1 cellular context compared by ENCODE assay signal in the genomic region with DNA sequence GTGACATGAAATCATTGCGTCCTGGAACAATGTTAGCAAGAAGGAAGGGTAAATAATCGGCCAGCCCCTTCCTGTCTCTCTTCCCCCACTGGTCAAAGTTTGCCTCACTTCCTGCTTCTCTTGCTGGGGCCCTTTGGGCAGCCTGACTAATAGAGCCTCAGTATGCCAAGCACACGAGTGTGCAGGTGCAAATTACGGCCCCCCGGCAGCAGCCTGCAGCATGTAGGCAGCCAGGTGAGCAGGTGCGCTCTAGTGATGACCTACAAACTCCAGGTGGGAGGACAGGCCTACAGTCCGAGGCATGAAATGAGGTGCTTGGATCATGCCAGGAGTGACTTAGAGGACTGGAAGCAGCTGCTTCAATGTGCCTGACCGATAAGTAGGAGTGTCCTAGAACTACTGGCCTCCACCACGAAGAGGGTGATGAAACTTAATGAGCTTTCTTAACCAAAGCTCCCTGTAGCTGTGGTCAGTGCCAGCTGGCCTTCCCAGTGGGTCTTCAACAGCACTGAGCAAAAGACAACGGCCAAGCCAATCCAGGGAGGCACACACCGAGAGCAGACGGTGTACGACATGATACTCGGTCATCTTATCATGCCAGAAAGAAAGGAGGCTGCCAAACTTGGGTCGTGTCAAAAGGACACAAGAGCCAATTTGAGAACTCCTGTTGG.
TF ChIP-seq lines count a peak whose summit lies in the region.

No MANE protein-coding gene starts in this region.

TF ChIP-seq in GM23338, 12 proteins besides CTCF, POLR2A, EP300 and RAD21:
- TF ChIP-seq JUNB (IDR thresholded peaks at IDR 0.05; ENCODE audit: unreplicated experiment): no peak
- TF ChIP-seq CREB1 (CRISPR knock-in tag; IDR thresholded peaks at IDR 0.05; ENCODE audit: low read depth): no peak
- TF ChIP-seq, protein P1, sequence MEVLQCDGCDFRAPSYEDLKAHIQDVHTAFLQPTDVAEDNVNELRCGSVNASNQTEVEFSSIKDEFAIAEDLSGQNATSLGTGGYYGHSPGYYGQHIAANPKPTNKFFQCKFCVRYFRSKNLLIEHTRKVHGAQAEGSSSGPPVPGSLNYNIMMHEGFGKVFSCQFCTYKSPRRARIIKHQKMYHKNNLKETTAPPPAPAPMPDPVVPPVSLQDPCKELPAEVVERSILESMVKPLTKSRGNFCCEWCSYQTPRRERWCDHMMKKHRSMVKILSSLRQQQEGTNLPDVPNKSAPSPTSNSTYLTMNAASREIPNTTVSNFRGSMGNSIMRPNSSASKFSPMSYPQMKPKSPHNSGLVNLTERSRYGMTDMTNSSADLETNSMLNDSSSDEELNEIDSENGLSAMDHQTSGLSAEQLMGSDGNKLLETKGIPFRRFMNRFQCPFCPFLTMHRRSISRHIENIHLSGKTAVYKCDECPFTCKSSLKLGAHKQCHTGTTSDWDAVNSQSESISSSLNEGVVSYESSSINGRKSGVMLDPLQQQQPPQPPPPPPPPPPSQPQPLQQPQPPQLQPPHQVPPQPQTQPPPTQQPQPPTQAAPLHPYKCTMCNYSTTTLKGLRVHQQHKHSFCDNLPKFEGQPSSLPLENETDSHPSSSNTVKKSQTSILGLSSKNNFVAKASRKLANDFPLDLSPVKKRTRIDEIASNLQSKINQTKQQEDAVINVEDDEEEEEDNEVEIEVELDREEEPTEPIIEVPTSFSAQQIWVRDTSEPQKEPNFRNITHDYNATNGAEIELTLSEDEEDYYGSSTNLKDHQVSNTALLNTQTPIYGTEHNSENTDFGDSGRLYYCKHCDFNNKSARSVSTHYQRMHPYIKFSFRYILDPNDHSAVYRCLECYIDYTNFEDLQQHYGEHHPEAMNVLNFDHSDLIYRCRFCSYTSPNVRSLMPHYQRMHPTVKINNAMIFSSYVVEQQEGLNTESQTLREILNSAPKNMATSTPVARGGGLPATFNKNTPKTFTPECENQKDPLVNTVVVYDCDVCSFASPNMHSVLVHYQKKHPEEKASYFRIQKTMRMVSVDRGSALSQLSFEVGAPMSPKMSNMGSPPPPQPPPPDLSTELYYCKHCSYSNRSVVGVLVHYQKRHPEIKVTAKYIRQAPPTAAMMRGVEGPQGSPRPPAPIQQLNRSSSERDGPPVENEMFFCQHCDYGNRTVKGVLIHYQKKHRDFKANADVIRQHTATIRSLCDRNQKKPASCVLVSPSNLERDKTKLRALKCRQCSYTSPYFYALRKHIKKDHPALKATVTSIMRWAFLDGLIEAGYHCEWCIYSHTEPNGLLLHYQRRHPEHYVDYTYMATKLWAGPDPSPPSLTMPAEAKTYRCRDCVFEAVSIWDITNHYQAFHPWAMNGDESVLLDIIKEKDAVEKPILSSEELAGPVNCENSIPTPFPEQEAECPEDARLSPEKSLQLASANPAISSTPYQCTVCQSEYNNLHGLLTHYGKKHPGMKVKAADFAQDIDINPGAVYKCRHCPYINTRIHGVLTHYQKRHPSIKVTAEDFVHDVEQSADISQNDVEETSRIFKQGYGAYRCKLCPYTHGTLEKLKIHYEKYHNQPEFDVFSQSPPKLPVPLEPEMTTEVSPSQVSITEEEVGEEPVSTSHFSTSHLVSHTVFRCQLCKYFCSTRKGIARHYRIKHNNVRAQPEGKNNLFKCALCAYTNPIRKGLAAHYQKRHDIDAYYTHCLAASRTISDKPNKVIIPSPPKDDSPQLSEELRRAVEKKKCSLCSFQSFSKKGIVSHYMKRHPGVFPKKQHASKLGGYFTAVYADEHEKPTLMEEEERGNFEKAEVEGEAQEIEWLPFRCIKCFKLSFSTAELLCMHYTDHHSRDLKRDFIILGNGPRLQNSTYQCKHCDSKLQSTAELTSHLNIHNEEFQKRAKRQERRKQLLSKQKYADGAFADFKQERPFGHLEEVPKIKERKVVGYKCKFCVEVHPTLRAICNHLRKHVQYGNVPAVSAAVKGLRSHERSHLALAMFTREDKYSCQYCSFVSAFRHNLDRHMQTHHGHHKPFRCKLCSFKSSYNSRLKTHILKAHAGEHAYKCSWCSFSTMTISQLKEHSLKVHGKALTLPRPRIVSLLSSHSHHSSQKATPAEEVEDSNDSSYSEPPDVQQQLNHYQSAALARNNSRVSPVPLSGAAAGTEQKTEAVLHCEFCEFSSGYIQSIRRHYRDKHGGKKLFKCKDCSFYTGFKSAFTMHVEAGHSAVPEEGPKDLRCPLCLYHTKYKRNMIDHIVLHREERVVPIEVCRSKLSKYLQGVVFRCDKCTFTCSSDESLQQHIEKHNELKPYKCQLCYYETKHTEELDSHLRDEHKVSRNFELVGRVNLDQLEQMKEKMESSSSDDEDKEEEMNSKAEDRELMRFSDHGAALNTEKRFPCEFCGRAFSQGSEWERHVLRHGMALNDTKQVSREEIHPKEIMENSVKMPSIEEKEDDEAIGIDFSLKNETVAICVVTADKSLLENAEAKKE (CRISPR knock-in tag; IDR thresholded peaks at IDR 0.05): no peak
- no peak for TF ChIP-seq STAT1 (IDR thresholded peaks at IDR 0.05; ENCODE audit: unreplicated experiment)
- TF ChIP-seq, protein P2, sequence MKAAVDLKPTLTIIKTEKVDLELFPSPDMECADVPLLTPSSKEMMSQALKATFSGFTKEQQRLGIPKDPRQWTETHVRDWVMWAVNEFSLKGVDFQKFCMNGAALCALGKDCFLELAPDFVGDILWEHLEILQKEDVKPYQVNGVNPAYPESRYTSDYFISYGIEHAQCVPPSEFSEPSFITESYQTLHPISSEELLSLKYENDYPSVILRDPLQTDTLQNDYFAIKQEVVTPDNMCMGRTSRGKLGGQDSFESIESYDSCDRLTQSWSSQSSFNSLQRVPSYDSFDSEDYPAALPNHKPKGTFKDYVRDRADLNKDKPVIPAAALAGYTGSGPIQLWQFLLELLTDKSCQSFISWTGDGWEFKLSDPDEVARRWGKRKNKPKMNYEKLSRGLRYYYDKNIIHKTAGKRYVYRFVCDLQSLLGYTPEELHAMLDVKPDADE (IDR thresholded peaks at IDR 0.05): no peak
- no peak for TF ChIP-seq EZH2 (IDR thresholded peaks at IDR 0.05; ENCODE audit: low read depth, unreplicated experiment)
